22 cellular contexts compared by ENCODE assay signal in genomic region chr16:75224683-75225082, GRCh38. TPM values are rescaled to one million over a fixed set of nuclear protein-coding genes. Genes with fewer than 3 reads are reported as not detected.
DNase-seq lines count a peak whose midpoint lies in the region; ATAC-seq, FAIRE-seq and TF ChIP-seq lines count a peak whose summit lies in the region.
"Had no signal": no experiment of that assay in that cellular context is flagged by ENCODE, and none has a peak within 500 bp of the region (broad histone marks: within the 10 kb centered on the region; RNA-seq: fewer than 3 reads in every experiment).

No MANE protein-coding gene starts in this region.

- WGBS in heart right ventricle, 2 donors = 73 to 79% methylated on average over 15 of the region's 15 CpGs
- 65 to 76% (median 71%) methylated on average over 15 of the region's 15 CpGs for WGBS in psoas muscle, 3 donors

- H3K36me3 ChIP-seq in heart right ventricle (peaks cover 0 to 25% (median 21%) of the 10 kb centered on the region in 9 donors), astrocyte (ENCODE audit: insufficient read depth, low read length) (peaks cover 4% of the 10 kb centered on the region), psoas muscle (ENCODE audit: insufficient read depth in 1 of 2, low read depth in 1 of 2) (peaks cover 0 to 23% of the 10 kb centered on the region in 2 donors)

- H3K27ac ChIP-seq in heart right ventricle = no peak overlapping the region
- no peak overlapping the region for H3K27ac ChIP-seq in astrocyte (ENCODE audit: low read depth, low read length)
- H3K27ac ChIP-seq in psoas muscle = no peak overlapping the region
- H3K27ac ChIP-seq: HL-60, Peyer's patch had no signal

- H3K36me3 Mint-ChIP-seq in astrocyte (ENCODE audit: low read depth, unreplicated experiment) = peaks cover 5% of the 10 kb centered on the region
- H3K36me3 Mint-ChIP-seq in progenitor cell of endocrine pancreas (ENCODE audit: insufficient read depth) = peaks cover 1% of the 10 kb centered on the region
- H3K36me3 Mint-ChIP-seq: CD4-positive, CD25-positive, alpha-beta regulatory T cell had no signal

- H3K4me3 Mint-ChIP-seq in astrocyte (ENCODE audit: unreplicated experiment) (no peak overlapping the region), progenitor cell of endocrine pancreas (ENCODE audit: low read depth) (no peak overlapping the region)
- H3K4me3 Mint-ChIP-seq: CD4-positive, CD25-positive, alpha-beta regulatory T cell had no signal

- H3K9me3 ChIP-seq in heart right ventricle (no peaks in the 10 kb centered on the region), astrocyte (ENCODE audit: insufficient read depth, low read depth, low read length) (no peaks in the 10 kb centered on the region), psoas muscle (no peaks in the 10 kb centered on the region)
- H3K9me3 ChIP-seq: Peyer's patch had no signal

- H3K4me3 ChIP-seq in heart right ventricle = no peak overlapping the region
- H3K4me3 ChIP-seq in astrocyte (ENCODE audit: insufficient read depth, low read depth, low read length) = no peak overlapping the region
- H3K4me3 ChIP-seq in psoas muscle = no peak overlapping the region
- H3K4me3 ChIP-seq: Peyer's patch had no signal

- H3K4me2 ChIP-seq in astrocyte (ENCODE audit: low read length) = no peak overlapping the region

- H3K27me3 Mint-ChIP-seq in astrocyte (ENCODE audit: low read depth, unreplicated experiment) (peaks cover 4% of the 10 kb centered on the region), progenitor cell of endocrine pancreas (no peaks in the 10 kb centered on the region)
- H3K27me3 Mint-ChIP-seq: CD4-positive, CD25-positive, alpha-beta regulatory T cell had no signal

- no peak overlapping the region for H2AFZ ChIP-seq in astrocyte (ENCODE audit: low read depth, low read length)

- H3K27me3 ChIP-seq in heart right ventricle (peaks cover 0 to 23% (median 0%) of the 10 kb centered on the region in 7 donors), astrocyte (ENCODE audit: insufficient read depth, low read length) (no peaks in the 10 kb centered on the region), psoas muscle (ENCODE audit: insufficient read depth in 3 of 3, low read length in 2 of 3) (no peaks in the 10 kb centered on the region)
- H3K27me3 ChIP-seq: Peyer's patch had no signal

- H3K4me1 ChIP-seq in heart right ventricle = peaks cover 0 to 39% (median 3%) of the 10 kb centered on the region in 9 donors
- no peaks in the 10 kb centered on the region for H3K4me1 ChIP-seq in astrocyte (ENCODE audit: insufficient read depth, low read length)
- H3K4me1 ChIP-seq in psoas muscle = no peaks in the 10 kb centered on the region
- H3K4me1 ChIP-seq: Peyer's patch had no signal

- DNase-seq in heart right ventricle (no peak), left ventricle myocardium superior (no peak), astrocyte (ENCODE audit: low read depth) (no peak), left colon (no peak), psoas muscle (peak in 1 of 2 donors; percentile 55), progenitor cell of endocrine pancreas (ENCODE audit: low spot score, unreplicated experiment) (no peak), sciatic nerve (ENCODE audit: low spot score) (no peak)
- DNase-seq: ACHN; CD4-positive, CD25-positive, alpha-beta regulatory T cell; DND-41; GDM1; KG1; NCI-H1092 treated with DMSO at 0.1 percent for 48 hours; NCI-H1694 treated with DMSO at 0.1 percent for 48 hours; NCI-H446; NCI-H748 treated with DMSO at 0.1 percent for 48 hours; Peyer's patch; SIG-M5 had no signal

- FAIRE-seq in astrocyte (lab: Jason Lieb, UNC) = no peak
- FAIRE-seq: GM12892 had no signal

- H3K9ac ChIP-seq in astrocyte (ENCODE audit: low read length) = no peak overlapping the region

- intact Hi-C loops in heart right ventricle (cut with DNase I) = loop anchor here in 8 of 10 donors (2.0 kb wide), 1 partner anchor 18 kb away; the partner anchor contains the start of gene CTRB2 (in 8 of the 8)
- intact Hi-C loops in left ventricle myocardium superior (cut with micrococcal nuclease) = no loop called here
- intact Hi-C loops in left colon (cut with DNase I, micrococcal nuclease) = loop anchor here in 1 of 2 donors (2.0 kb wide), 1 partner anchor 18 kb away; the partner anchor contains the start of gene CTRB2
- intact Hi-C loops in psoas muscle (cut with DNase I) = loop anchor here (1.0 to 2.0 kb wide), 2 partner anchors 18 kb away; partner anchors contain the start of gene CTRB2 (in 1 of the 2)
- intact Hi-C loops in sciatic nerve (cut with DNase I) = loop anchor here (2.0 kb wide), 1 partner anchor 18 kb away; the partner anchor contains the start of gene CTRB2

- peak in 5 of 8 donors; percentile 2 to 29 (median 9) for ATAC-seq in heart right ventricle
- ATAC-seq in left ventricle myocardium superior = no peak
- peak; percentile 1 for ATAC-seq in left colon
- peak; percentile 17 to 47 (median 26) for ATAC-seq in psoas muscle
- ATAC-seq in GM21515 (IDR thresholded peaks at IDR 0.05; ENCODE audit: unreplicated experiment) = no peak
- ATAC-seq in sciatic nerve = no peak

- H3K9me3 Mint-ChIP-seq in astrocyte (ENCODE audit: unreplicated experiment) (no peaks in the 10 kb centered on the region), progenitor cell of endocrine pancreas (ENCODE audit: low read depth) (no peaks in the 10 kb centered on the region)
- H3K9me3 Mint-ChIP-seq: CD4-positive, CD25-positive, alpha-beta regulatory T cell had no signal

- H3K79me2 ChIP-seq in astrocyte (ENCODE audit: insufficient read depth, low read length) = peaks cover 6% of the 10 kb centered on the region

- peaks cover 37% of the 10 kb centered on the region for H4K20me1 ChIP-seq in astrocyte (ENCODE audit: insufficient read depth, low read length)

- TF ChIP-seq CTCF in heart right ventricle (IDR thresholded peaks at IDR 0.05) (no peak), astrocyte (IDR thresholded peaks at IDR 0.05; ENCODE audit: insufficient read depth, low read depth, low read length) (no peak), psoas muscle (IDR thresholded peaks at IDR 0.05) (no peak), progenitor cell of endocrine pancreas (IDR thresholded peaks at IDR 0.05; ENCODE audit: unreplicated experiment) (no peak)

- peak overlapping the region; percentile 66 for H3K27ac Mint-ChIP-seq in astrocyte (ENCODE audit: unreplicated experiment)
- H3K27ac Mint-ChIP-seq in progenitor cell of endocrine pancreas = no peak overlapping the region
- H3K27ac Mint-ChIP-seq: CD4-positive, CD25-positive, alpha-beta regulatory T cell had no signal

- H3K4me1 Mint-ChIP-seq in astrocyte (ENCODE audit: low read depth, unreplicated experiment) (peaks cover 6% of the 10 kb centered on the region), progenitor cell of endocrine pancreas (ENCODE audit: low read depth) (no peaks in the 10 kb centered on the region)

RNA-seq across cellular contexts. Expression of gene CTRB1, which starts 5.9 kb away (rescaled TPM):
- total RNA-seq in heart right ventricle (1 to 10 TPM in 7 of 10 donors, not detected in 3; 1.8 to 3.8 (median 2.6) TPM), left ventricle myocardium superior (not detected), astrocyte (not detected in 2 replicates), left colon (1 to 10 TPM in 1 of 2 donors, not detected in 1; 2.4 TPM), psoas muscle (1 to 10 TPM in 2 of 4 donors, not detected in 2; 1.2 to 3.9 TPM), progenitor cell of endocrine pancreas (not detected in 2 replicates), sciatic nerve (2.7 TPM)
- polyA plus RNA-seq in heart right ventricle (1 to 10 TPM in 1 of 2 donors, not detected in 1; 1.0 TPM), psoas muscle (1 to 10 TPM in 1 of 3 donors, under 1 TPM in 2; 0.03 to 2.5 (median 0.25) TPM)
- total RNA-seq: CD4-positive, CD25-positive, alpha-beta regulatory T cell; M059J; Peyer's patch had no signal
- polyA plus RNA-seq: CD4-positive, CD25-positive, alpha-beta regulatory T cell had no signal

RNA-seq across cellular contexts. Expression of gene CTRB2, which starts 17.7 kb away (rescaled TPM):
- total RNA-seq in heart right ventricle (1 to 10 TPM in 7 of 10 donors, not detected in 3; 2.0 to 3.8 (median 2.8) TPM), left ventricle myocardium superior (not detected), astrocyte (0.43 TPM in 1 of 2 replicates, not detected in the other), left colon (1 to 10 TPM in 1 of 2 donors, not detected in 1; 6.1 TPM), psoas muscle (1 to 10 TPM in 1 of 4 donors, not detected in 3; 2.4 TPM), progenitor cell of endocrine pancreas (1.1 TPM in 1 of 2 replicates, not detected in the other), sciatic nerve (7.3 TPM)
- polyA plus RNA-seq in heart right ventricle (under 1 TPM in 1 of 2 donors, not detected in 1; 0.42 TPM), psoas muscle (1 to 10 TPM in 1 of 3 donors, under 1 TPM in 2; 0.14 to 1.6 (median 0.63) TPM)
- total RNA-seq: CD4-positive, CD25-positive, alpha-beta regulatory T cell; M059J; Peyer's patch had no signal
- polyA plus RNA-seq: CD4-positive, CD25-positive, alpha-beta regulatory T cell had no signal

RNA-seq across cellular contexts. Expression of gene BCAR1, which starts 26.7 kb away (rescaled TPM):
- 10 to 100 TPM; 56.1 to 85.2 (median 72.4) TPM for total RNA-seq in heart right ventricle
- 10 to 100 TPM; 54.6 to 65.8 TPM for polyA plus RNA-seq in heart right ventricle
- total RNA-seq in left ventricle myocardium superior = 82.9 TPM
- 241 and 296 TPM in 2 replicates for total RNA-seq in astrocyte
- total RNA-seq in left colon = 100 to 1,000 TPM; 139 to 145 TPM
- total RNA-seq in psoas muscle = 100 to 1,000 TPM in 2 of 4 donors, 10 to 100 TPM in 2; 61.8 to 108 (median 90.1) TPM
- polyA plus RNA-seq in psoas muscle = 10 to 100 TPM; 66.3 to 90.7 (median 78.7) TPM
- total RNA-seq in progenitor cell of endocrine pancreas = 74.8 and 75.1 TPM in 2 replicates
- 71.7 TPM for total RNA-seq in sciatic nerve

Comparison
In these comparisons a context has a peak if more than half of its experiments do, and no peak if none do; other contexts are left out.
1. ATAC-seq: peak in heart right ventricle (5 of 8), left colon (single experiment) and psoas muscle (4 of 4); none in left ventricle myocardium superior (single experiment), GM21515 (single experiment) and sciatic nerve (single experiment).